ENCODE assay signal across 8 cellular contexts in genomic region chr17:6640536-6641373, GRCh38. TPM values are rescaled to one million over a fixed set of nuclear protein-coding genes. Genes with fewer than 3 reads are reported as not detected.
DNase-seq lines count a peak whose midpoint lies in the region; ATAC-seq lines count a peak whose summit lies in the region.

Gene KIAA0753, minus strand, starts transcription at chr17:6640711. Its CDS starts 5,608 bp downstream, at chr17:6635103.
Gene TXNDC17, plus strand, starts transcription at chr17:6641060. Its CDS starts 23 bp downstream, at chr17:6641083.

- H3K27me3 Mint-ChIP-seq in naive thymus-derived CD8-positive, alpha-beta T cell = no peaks in the 10 kb centered on the region
- no peaks in the 10 kb centered on the region for H3K27me3 Mint-ChIP-seq in stimulated activated naive B cell treated with anti-CD40 and anti-IgM and Interleukin-4, amounts not matched to agents 10 μg/mL and 1 μg/mL and 100 μg/mL, for 72 hours

- peaks cover 0 to 22% (median 3%) of the 10 kb centered on the region in 3 donors for H3K36me3 Mint-ChIP-seq in naive thymus-derived CD8-positive, alpha-beta T cell
- peaks cover 7 to 27% of the 10 kb centered on the region in 2 donors for H3K36me3 Mint-ChIP-seq in stimulated activated naive B cell treated with anti-CD40 and anti-IgM and Interleukin-4, amounts not matched to agents 10 μg/mL and 1 μg/mL and 100 μg/mL, for 72 hours

- H3K79me2 ChIP-seq in Karpas-422 (ENCODE audit: low read length) = peaks cover 79% of the 10 kb centered on the region

- no peaks in the 10 kb centered on the region for H3K9me2 ChIP-seq in Karpas-422 (replicated peaks; ENCODE audit: insufficient read depth, low read length)

- peaks cover 34% of the 10 kb centered on the region; the same call in 1 of the 2 replicates for H3K36me3 ChIP-seq in Karpas-422 (ENCODE audit: insufficient read depth, low read length)

- no peaks in the 10 kb centered on the region for H3K9me3 ChIP-seq in Karpas-422 (ENCODE audit: low read length)

- ATAC-seq in GM21737 (IDR thresholded peaks at IDR 0.05; ENCODE audit: unreplicated experiment) = peak; percentile 90
- peak; percentile 85 to 87 for ATAC-seq in naive thymus-derived CD8-positive, alpha-beta T cell
- ATAC-seq in stimulated activated naive B cell treated with anti-CD40 and anti-IgM and Interleukin-4, amounts not matched to agents 10 μg/mL and 1 μg/mL and 100 μg/mL, for 72 hours (replicated peaks) = peak; percentile 92 to 95

- H3K4me3 Mint-ChIP-seq in naive thymus-derived CD8-positive, alpha-beta T cell = peak within 1 kb of the TSS; percentile 87 to 99 (median 94)
- peak within 1 kb of the TSS; percentile 96 to 98 for H3K4me3 Mint-ChIP-seq in stimulated activated naive B cell treated with anti-CD40 and anti-IgM and Interleukin-4, amounts not matched to agents 10 μg/mL and 1 μg/mL and 100 μg/mL, for 72 hours

- H3K4me1 Mint-ChIP-seq in naive thymus-derived CD8-positive, alpha-beta T cell = peaks cover 24 to 68% (median 58%) of the 10 kb centered on the region in 4 donors
- H3K4me1 Mint-ChIP-seq in stimulated activated naive B cell treated with anti-CD40 and anti-IgM and Interleukin-4, amounts not matched to agents 10 μg/mL and 1 μg/mL and 100 μg/mL, for 72 hours = peaks cover 41 to 58% of the 10 kb centered on the region in 2 donors

- H3K9me3 Mint-ChIP-seq in naive thymus-derived CD8-positive, alpha-beta T cell = no peaks in the 10 kb centered on the region
- no peaks in the 10 kb centered on the region for H3K9me3 Mint-ChIP-seq in stimulated activated naive B cell treated with anti-CD40 and anti-IgM and Interleukin-4, amounts not matched to agents 10 μg/mL and 1 μg/mL and 100 μg/mL, for 72 hours

- no peaks in the 10 kb centered on the region for H3K27me3 ChIP-seq in Karpas-422 (ENCODE audit: low read length)

- no peaks in the 10 kb centered on the region for H4K20me1 ChIP-seq in Karpas-422 (ENCODE audit: insufficient read depth, low read depth, low read length)

- POLR2A ChIA-PET in naive thymus-derived CD8-positive, alpha-beta T cell (lab: Charles Lee) = interaction anchor here (0.7 to 4.4 kb wide), 7 partner anchors 11 to 371 kb away, joined by 3 to 41 read pairs (median 3); partner anchors contain the start of genes C17orf100, MED31 and RNASEK

- H3K4me2 ChIP-seq in Karpas-422 (ENCODE audit: low read depth, low read length, poor library complexity, severe bottlenecking) = peak within 1 kb of the TSS; percentile 71

- H3K27ac Mint-ChIP-seq in naive thymus-derived CD8-positive, alpha-beta T cell = peak within 1 kb of the TSS; percentile 93 to 100 (median 98)
- H3K27ac Mint-ChIP-seq in stimulated activated naive B cell treated with anti-CD40 and anti-IgM and Interleukin-4, amounts not matched to agents 10 μg/mL and 1 μg/mL and 100 μg/mL, for 72 hours = peak within 1 kb of the TSS; percentile 99

- peak within 1 kb of the TSS; percentile 94 for H2AFZ ChIP-seq in Karpas-422 (ENCODE audit: low read length)

- H3K27ac ChIP-seq in Karpas-422 (ENCODE audit: low read length) = peak within 1 kb of the TSS; percentile 86

- peaks cover 36% of the 10 kb centered on the region for H3K4me1 ChIP-seq in Karpas-422 (ENCODE audit: low read length)

- peak within 1 kb of the TSS; percentile 85 for H3K9ac ChIP-seq in Karpas-422 (ENCODE audit: low read length)

- DNase-seq in DMS79 treated with DMSO at 0.1 percent for 48 hours (lab: John Stamatoyannopoulos, UW) (peak; percentile 91), Karpas-422 (peak; percentile 97), RPMI7951 (ENCODE audit: low read depth) (peak; percentile 87), activated T-helper 1 cell treated with Interleukin-2 at 50 U/mL for 16 hours (ENCODE audit: low read depth) (peak; percentile 88), fibroblast of gingiva (ENCODE audit: low read depth) (peak; percentile 89)
- peak; percentile 75 to 96 (median 88) for DNase-seq in naive thymus-derived CD8-positive, alpha-beta T cell
- DNase-seq in stimulated activated naive B cell treated with anti-CD40 and anti-IgM and Interleukin-4, amounts not matched to agents 10 μg/mL and 1 μg/mL and 100 μg/mL, for 72 hours = peak; percentile 95

- peak within 1 kb of the TSS; percentile 88 for H3K4me3 ChIP-seq in Karpas-422 (ENCODE audit: low read length)

RNA-seq across cellular contexts. Expression of gene KIAA0753, which starts in this region (rescaled TPM):
- 13.7 and 30.5 TPM in 2 replicates for total RNA-seq in Karpas-422 (2014; rRNA removed; shearing (Covaris generic); ENCODE audit: low replicate concordance)
- 8.7 and 10.8 TPM in 2 replicates for total RNA-seq in RPMI7951 (2014; rRNA removed; shearing (Covaris generic))
- total RNA-seq in naive thymus-derived CD8-positive, alpha-beta T cell = 10 to 100 TPM; 17.5 to 24.8 TPM
- polyA plus RNA-seq in naive thymus-derived CD8-positive, alpha-beta T cell = 1 to 10 TPM; 1.2 to 2.3 (median 2.2) TPM

RNA-seq across cellular contexts. Expression of gene TXNDC17, which starts in this region (rescaled TPM):
- 75.4 and 83.2 TPM in 2 replicates for total RNA-seq in Karpas-422 (2014; rRNA removed; shearing (Covaris generic); ENCODE audit: low replicate concordance)
- 231 and 340 TPM in 2 replicates for total RNA-seq in RPMI7951 (2014; rRNA removed; shearing (Covaris generic))
- 10 to 100 TPM; 17.2 to 20.9 TPM for total RNA-seq in naive thymus-derived CD8-positive, alpha-beta T cell
- 10 to 100 TPM; 48.7 to 73.5 (median 60.3) TPM for polyA plus RNA-seq in naive thymus-derived CD8-positive, alpha-beta T cell

Comparison
In these comparisons a context has a peak if more than half of its experiments do, and no peak if none do; other contexts are left out.
1. Peak in every context shown above with its lines: DNase-seq, ATAC-seq, H3K4me3 ChIP-seq and H3K27ac ChIP-seq.